In the genomic region with DNA sequence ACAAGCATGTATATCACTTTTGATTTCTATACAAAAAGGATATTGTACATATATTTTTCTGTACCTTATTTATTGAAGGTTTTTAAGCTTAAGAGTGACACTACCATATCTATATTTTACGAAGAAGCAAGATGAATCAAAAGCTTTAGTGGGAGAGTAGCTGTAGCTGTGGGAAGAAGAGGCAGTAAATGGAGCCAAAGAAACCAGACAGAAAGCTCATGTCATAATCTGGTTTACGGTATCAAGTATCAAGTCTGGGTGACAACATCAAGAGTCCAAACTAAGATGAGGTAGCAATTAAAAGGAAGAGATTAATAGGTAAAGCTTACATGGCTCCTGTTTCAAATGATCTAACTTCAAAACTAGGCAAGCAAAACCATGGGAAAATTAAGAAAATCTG, we compare ENCODE assay signal across 20 cellular contexts. TPM values are rescaled to one million over a fixed set of nuclear protein-coding genes. Genes with fewer than 3 reads are reported as not detected.
DNase-seq lines count a peak whose midpoint lies in the region; ATAC-seq and TF ChIP-seq lines count a peak whose summit lies in the region.
"Had no signal": no experiment of that assay in that cellular context is flagged by ENCODE, and none has a peak within 500 bp of the region (broad histone marks: within the 10 kb centered on the region; RNA-seq: fewer than 3 reads in every experiment).

No MANE protein-coding gene starts in this region.

- peak in 3 of 4 donors; percentile 47 to 83 (median 48) for ATAC-seq in psoas muscle

- DNase-seq in NCI-H82 treated with DMSO at 0.1 percent for 48 hours (lab: John Stamatoyannopoulos, UW; ENCODE audit: unreplicated experiment) (peak; percentile 67), fibroblast of lung (ENCODE audit: low read depth in 2 of 2) (no peak), psoas muscle (no peak), mesendoderm (no peak), dorsolateral prefrontal cortex (no peak), sigmoid colon (no peak)
- no peak for DNase-seq in activated CD4-positive, alpha-beta T cell treated with anti-CD3 and anti-CD28 coated beads, Interleukin-2, amount 50 U/mL, for 4 hours
- DNase-seq: activated CD4-positive, alpha-beta T cell treated with anti-CD3 and anti-CD28 coated beads, Interleukin-2, amount 10 ng/mL, durations not matched to agents 7 days and 5 days; activated naive CD8-positive, alpha-beta T cell treated with anti-CD3 and anti-CD28 coated beads for 36 hours; activated T-cell treated with anti-CD3 and anti-CD28 coated beads for 4 hours; Calu3; effector memory CD4-positive, alpha-beta T cell; hypothalamus; NCI-H1930; PC-9; spleen; T1000; tibial artery had no signal

- no peak overlapping the region for H2BK5ac ChIP-seq in mesendoderm (ENCODE audit: low read length)

- H3K9me3 ChIP-seq in HEK293 (ENCODE audit: control insufficient read depth, insufficient read depth, low read depth, low read length) (no peaks in the 10 kb centered on the region), fibroblast of lung (ENCODE audit: control insufficient read depth, insufficient read depth, low read depth, low read length) (no peaks in the 10 kb centered on the region), psoas muscle (no peaks in the 10 kb centered on the region), sigmoid colon (no peaks in the 10 kb centered on the region)
- H3K9me3 ChIP-seq: SJSA1, tibial artery had no signal

- H3K4me2 ChIP-seq in fibroblast of lung (ENCODE audit: extremely low read depth, insufficient read depth, low read length) (peak overlapping the region; percentile 65), mesendoderm (ENCODE audit: low read length) (no peak overlapping the region)
- H3K4me2 ChIP-seq: PC-9 had no signal

- intact Hi-C loops in psoas muscle (cut with DNase I) (no loop called here), dorsolateral prefrontal cortex (cut with DNase I) (no loop called here), sigmoid colon (cut with DNase I) (no loop called here)

- H2AK5ac ChIP-seq in mesendoderm (ENCODE audit: low read length) = no peak overlapping the region

- H3K9ac ChIP-seq in fibroblast of lung (ENCODE audit: insufficient read depth, low read length) = no peak overlapping the region
- no peak overlapping the region for H3K9ac ChIP-seq in mesendoderm (ENCODE audit: low read length)

- H3K27ac ChIP-seq in HEK293 (ENCODE audit: extremely low read depth, low read depth, low read length) = no peak overlapping the region
- H3K27ac ChIP-seq in fibroblast of lung (ENCODE audit: insufficient read depth, low read length) = no peak overlapping the region
- H3K27ac ChIP-seq in psoas muscle = no peak overlapping the region
- no peak overlapping the region for H3K27ac ChIP-seq in mesendoderm (ENCODE audit: low read depth, low read length)
- H3K27ac ChIP-seq in dorsolateral prefrontal cortex = no peak overlapping the region
- peak overlapping the region in 2 of 4 donors; percentile 53 to 63 for H3K27ac ChIP-seq in sigmoid colon
- H3K27ac ChIP-seq: PC-9, SJSA1 had no signal

- no peak overlapping the region for H2BK120ac ChIP-seq in mesendoderm (ENCODE audit: low read depth, low read length)

- H3K79me2 ChIP-seq in fibroblast of lung (ENCODE audit: control insufficient read depth, insufficient read depth, low read length) (no peaks in the 10 kb centered on the region), mesendoderm (ENCODE audit: control insufficient read depth, insufficient read depth, low read length) (no peaks in the 10 kb centered on the region)

- CTCF ChIA-PET in HEK293 (lab: Yijun Ruan, JAX) = no interaction called here

- H3K18ac ChIP-seq in mesendoderm (ENCODE audit: low read length) = no peak overlapping the region

- TF ChIP-seq EP300 in sigmoid colon (IDR thresholded peaks at IDR 0.05) = no peak

- TF ChIP-seq POLR2A in sigmoid colon (IDR thresholded peaks at IDR 0.05) = no peak

- no peak overlapping the region for H3K56ac ChIP-seq in mesendoderm (ENCODE audit: low read length)

- no peak overlapping the region for H4K8ac ChIP-seq in mesendoderm (ENCODE audit: low read depth, low read length)

- no peaks in the 10 kb centered on the region for H3K79me1 ChIP-seq in mesendoderm (ENCODE audit: low read length)

- H3K23ac ChIP-seq in mesendoderm (ENCODE audit: low read length) = no peak overlapping the region

- no peak overlapping the region for H3K4ac ChIP-seq in mesendoderm (ENCODE audit: low read depth, low read length)

- H3K27me3 ChIP-seq in fibroblast of lung (ENCODE audit: control insufficient read depth, insufficient read depth, low read length) (no peaks in the 10 kb centered on the region), psoas muscle (ENCODE audit: insufficient read depth in 3 of 3, low read length in 2 of 3) (no peaks in the 10 kb centered on the region), mesendoderm (ENCODE audit: insufficient read depth, low read length, poor library complexity) (no peaks in the 10 kb centered on the region), dorsolateral prefrontal cortex (no peaks in the 10 kb centered on the region), sigmoid colon (no peaks in the 10 kb centered on the region)
- H3K27me3 ChIP-seq: SJSA1, spleen, tibial artery had no signal

- 29 to 38% (median 32%) methylated on average over 2 of the region's 2 CpGs for whole genome bisulfite sequencing in psoas muscle, 3 donors
- WGBS in mesendoderm (ENCODE audit: extremely low coverage, insufficient coverage, low lambda C conversion rate) = no CpG with 5 or more reads among the region's 2 CpGs
- 87 to 93% methylated on average over 2 of the region's 2 CpGs for WGBS in sigmoid colon, 2 donors

- TF ChIP-seq CTCF in HEK293 (tag by site-specific recombination; IDR thresholded peaks at IDR 0.05) = no peak
- no peak for TF ChIP-seq CTCF in fibroblast of lung (conservative IDR thresholded peaks at IDR 0.05 in 1 of 2, IDR thresholded peaks at IDR 0.05 in 1 of 2; ENCODE audit: low read depth in 1 of 2, low read length in 2 of 2)
- no peak for TF ChIP-seq CTCF in psoas muscle (IDR thresholded peaks at IDR 0.05)
- TF ChIP-seq CTCF in dorsolateral prefrontal cortex (IDR thresholded peaks at IDR 0.05 in 54 of 56, conservative IDR thresholded peaks at IDR 0.05 in 2 of 56; ENCODE audit: low read depth in 1 of 56, partially characterized antibody in 56 of 56) = no peak
- TF ChIP-seq CTCF in sigmoid colon (IDR thresholded peaks at IDR 0.05) = no peak

- no peaks in the 10 kb centered on the region for H4K20me1 ChIP-seq in fibroblast of lung (ENCODE audit: control insufficient read depth, extremely low read depth, insufficient read depth, low read length)

- peaks cover 3 to 4% of the 10 kb centered on the region in 2 experiments for H3K36me3 ChIP-seq in HEK293 (ENCODE audit: control insufficient read depth in 2 of 2, insufficient read depth in 1 of 2, low read length in 2 of 2)
- no peaks in the 10 kb centered on the region for H3K36me3 ChIP-seq in fibroblast of lung (ENCODE audit: control insufficient read depth, insufficient read depth, low read length)
- H3K36me3 ChIP-seq in psoas muscle (ENCODE audit: insufficient read depth in 1 of 2, low read depth in 1 of 2) = peaks cover 0 to 2% of the 10 kb centered on the region in 2 donors
- no peaks in the 10 kb centered on the region for H3K36me3 ChIP-seq in mesendoderm (ENCODE audit: control insufficient read depth, insufficient read depth, low read length)
- H3K36me3 ChIP-seq in sigmoid colon = no peaks in the 10 kb centered on the region

- H2AFZ ChIP-seq in fibroblast of lung (ENCODE audit: low read length) = peak overlapping the region; percentile 42
- H2AFZ ChIP-seq: PC-9 had no signal

- H4K5ac ChIP-seq in mesendoderm (ENCODE audit: low read length) = no peak overlapping the region

- H3K4me3 ChIP-seq in HEK293 (ENCODE audit: low read depth, low read length) = no peak overlapping the region
- peak overlapping the region in 1 of 4 experiments; percentile 49 for H3K4me3 ChIP-seq in fibroblast of lung (replicated peaks in 1 of 4; ENCODE audit: control extremely low read depth in 1 of 4, insufficient read depth in 1 of 4, low read depth in 3 of 4, low read length in 4 of 4)
- H3K4me3 ChIP-seq in psoas muscle = peak overlapping the region; percentile 11
- H3K4me3 ChIP-seq in mesendoderm (ENCODE audit: low read length) = no peak overlapping the region
- H3K4me3 ChIP-seq in dorsolateral prefrontal cortex = peak overlapping the region in 1 of 59 donors; percentile 24
- peak overlapping the region in 2 of 4 donors; percentile 37 to 40 for H3K4me3 ChIP-seq in sigmoid colon
- H3K4me3 ChIP-seq: PC-9, SJSA1 had no signal

- H2BK15ac ChIP-seq in mesendoderm (replicated peaks; ENCODE audit: low read depth) = no peak overlapping the region

- H3K4me1 ChIP-seq in HEK293 (ENCODE audit: control insufficient read depth, insufficient read depth, low read length) (peaks cover 7% of the 10 kb centered on the region), fibroblast of lung (ENCODE audit: control insufficient read depth, extremely low read depth, insufficient read depth, low read length) (no peaks in the 10 kb centered on the region), psoas muscle (peaks cover 14% of the 10 kb centered on the region), mesendoderm (ENCODE audit: control insufficient read depth, low read depth, low read length) (no peaks in the 10 kb centered on the region), sigmoid colon (peaks cover 0 to 19% (median 4%) of the 10 kb centered on the region in 4 donors)
- H3K4me1 ChIP-seq: SJSA1 had no signal

- POLR2A ChIA-PET in HEK293 (lab: Yijun Ruan, JAX) = no interaction called here

TF ChIP-seq in HEK293, 187 proteins besides CTCF, POLR2A, EP300 and RAD21:
- TF ChIP-seq ZNF394 (tag by site-specific recombination; IDR thresholded peaks at IDR 0.05; ENCODE audit: borderline replicate concordance) (peak; percentile 82; the same call in 1 of the 2 replicates), ZNF747 (tag by site-specific recombination; IDR thresholded peaks at IDR 0.05) (no peak), ZNF302 (tag by site-specific recombination; IDR thresholded peaks at IDR 0.05; ENCODE audit: low read depth) (no peak), ZNF221 (tag by site-specific recombination; IDR thresholded peaks at IDR 0.05; ENCODE audit: borderline replicate concordance) (no peak), SP7 (tag by site-specific recombination; IDR thresholded peaks at IDR 0.05) (peak; percentile 37; the same call in 1 of the 2 replicates), ZFP3 (tag by site-specific recombination; IDR thresholded peaks at IDR 0.05; ENCODE audit: low read depth) (no peak)

RNA-seq across cellular contexts. Expression of a gene that starts 54.8 kb away (rescaled TPM):
- total RNA-seq in fibroblast of lung (10.0 and 13.5 TPM in 2 replicates), psoas muscle (1 to 10 TPM; 6.5 to 8.4 (median 7.5) TPM), dorsolateral prefrontal cortex (10 to 100 TPM; 10.1 to 25.9 (median 16.7) TPM), sigmoid colon (10 to 100 TPM in 2 of 4 donors, 1 to 10 TPM in 2; 7.9 to 23.5 (median 10.4) TPM)
- polyA plus RNA-seq in fibroblast of lung (6.6 and 7.8 TPM in 2 replicates), psoas muscle (1 to 10 TPM; 3.4 to 5.6 (median 4.2) TPM), sigmoid colon (1 to 10 TPM; 4.4 to 6.7 (median 5.4) TPM)
- 5.0 and 5.6 TPM in 2 replicates for polyA plus RNA-seq in fibroblast of lung (2012)
- polyA minus RNA-seq in fibroblast of lung (ENCODE audit: low replicate concordance) = 0.48 and 0.79 TPM in 2 replicates
- 12.5 TPM for polyA plus RNA-seq in mesendoderm (2013, experiment 1 of 2)
- polyA plus RNA-seq in mesendoderm (2013, experiment 2 of 2) = 11.2 TPM
